ENCODE assay signal across 14 cellular contexts in genomic region chr17:17535957-17536356, GRCh38. TPM values are rescaled to one million over a fixed set of nuclear protein-coding genes. Genes with fewer than 3 reads are reported as not detected.
DNase-seq lines count a peak whose midpoint lies in the region; FAIRE-seq and TF ChIP-seq lines count a peak whose summit lies in the region.
"Had no signal": no experiment of that assay in that cellular context is flagged by ENCODE, and none has a peak within 500 bp of the region (broad histone marks: within the 10 kb centered on the region; RNA-seq: fewer than 3 reads in every experiment).

No MANE protein-coding gene starts in this region.

- H3K9me2 ChIP-seq in GM23248 (ENCODE audit: insufficient read depth) = no peaks in the 10 kb centered on the region
- H3K9me2 ChIP-seq in PC-9 (ENCODE audit: insufficient read depth) = no peaks in the 10 kb centered on the region

- H3K4me3 ChIP-seq in GM23248 (no peak overlapping the region), stomach (no peak overlapping the region), PC-9 (no peak overlapping the region), ovary (no peak overlapping the region)

- POLR2A ChIA-PET in PC-9 (lab: Charles Lee; ENCODE audit: unreplicated experiment) = interaction anchor here (0.6 kb wide), 1 partner anchor 35 kb away, joined by 3 read pairs; no protein-coding TSS in a partner anchor

- H3K9me3 Mint-ChIP-seq in brain = peaks cover 0 to 3% (median 3%) of the 10 kb centered on the region in 5 experiments
- H3K9me3 Mint-ChIP-seq: T-cell had no signal

- H3F3A ChIP-seq in GM23248 (ENCODE audit: insufficient read depth) = no peaks in the 10 kb centered on the region
- peaks cover 20% of the 10 kb centered on the region for H3F3A ChIP-seq in PC-9 (ENCODE audit: insufficient read depth, low read depth)

- in situ Hi-C loops in GM23248 (cut with MboI) = no loop called here

- BruUV-seq in PC-9 (replicated peaks; lab: Mats Ljungman, UMichigan) = no TSS peak

- no peaks in the 10 kb centered on the region for H3K27me3 Mint-ChIP-seq in brain
- H3K27me3 Mint-ChIP-seq: progenitor cell of endocrine pancreas, T-cell had no signal

- H3K79me2 ChIP-seq in GM23248 (ENCODE audit: insufficient read depth) (no peaks in the 10 kb centered on the region), PC-9 (ENCODE audit: low read depth) (no peaks in the 10 kb centered on the region)

- no peaks in the 10 kb centered on the region for H4K20me1 ChIP-seq in GM23248 (ENCODE audit: insufficient read depth)
- peaks cover 35% of the 10 kb centered on the region; the same call in 1 of the 2 replicates for H4K20me1 ChIP-seq in PC-9 (ENCODE audit: insufficient read depth)

- H3K4me2 ChIP-seq in GM23248 (ENCODE audit: unreplicated experiment) (no peak overlapping the region), PC-9 (no peak overlapping the region)

- H3K4me1 Mint-ChIP-seq in brain = peaks cover 53% of the 10 kb centered on the region
- H3K4me1 Mint-ChIP-seq: T-cell had no signal

- no peak overlapping the region for H3K4me3 Mint-ChIP-seq in brain
- H3K4me3 Mint-ChIP-seq: T-cell had no signal

- no peak for TF ChIP-seq POLR2A in stomach (IDR thresholded peaks at IDR 0.05)
- no peak for TF ChIP-seq POLR2A in GM12892 (IDR thresholded peaks at IDR 0.05; ENCODE audit: low read depth, low read length)
- no peak for TF ChIP-seq POLR2A in ovary (IDR thresholded peaks at IDR 0.05)

- H2AFZ ChIP-seq in GM23248 (no peak overlapping the region), PC-9 (no peak overlapping the region)

- WGBS in GM23248 (ENCODE audit: low coverage in 1 of 2, low lambda C conversion rate in 2 of 2, missing lambda C conversion rate in 2 of 2), 2 experiments = 40 to 41% methylated on average over 7 of the region's 7 CpGs
- WGBS in stomach, 5 donors = 14 to 46% (median 36%) methylated on average over 7 of the region's 7 CpGs
- 61 to 80% (median 74%) methylated on average over 7 of the region's 7 CpGs for WGBS in ovary, 3 donors

- no peak overlapping the region for H3K9ac ChIP-seq in GM23248

- H3K27me3 ChIP-seq in GM23248 (replicated peaks; ENCODE audit: insufficient read depth) (no peaks in the 10 kb centered on the region), stomach (no peaks in the 10 kb centered on the region), PC-9 (ENCODE audit: insufficient read depth, low read depth) (no peaks in the 10 kb centered on the region), ovary (no peaks in the 10 kb centered on the region)

- intact Hi-C loops in stomach (cut with DNase I; ENCODE audit: low total_unique reads) (no loop called here), PC-9 (cut with micrococcal nuclease; ENCODE audit: unreplicated experiment) (no loop called here), ovary (cut with DNase I) (no loop called here)

- FAIRE-seq in GM12892 (lab: Jason Lieb, UNC) = no peak
- FAIRE-seq: colon had no signal

- H3K4me1 ChIP-seq in GM23248 (ENCODE audit: insufficient read depth) (no peaks in the 10 kb centered on the region), stomach (peaks cover 38 to 60% (median 52%) of the 10 kb centered on the region in 4 donors), PC-9 (replicated peaks; ENCODE audit: insufficient read depth) (peaks cover 21% of the 10 kb centered on the region), ovary (ENCODE audit: insufficient read depth) (peaks cover 1% of the 10 kb centered on the region)

- no peak for TF ChIP-seq CTCF in brain (conservative IDR thresholded peaks at IDR 0.05)
- TF ChIP-seq CTCF in stomach (IDR thresholded peaks at IDR 0.05) = no peak
- no peak for TF ChIP-seq CTCF in PC-9 (conservative IDR thresholded peaks at IDR 0.05)
- TF ChIP-seq CTCF in ovary (IDR thresholded peaks at IDR 0.05) = no peak

- H3K27ac Mint-ChIP-seq in brain = peak overlapping the region in 4 of 5 experiments; percentile 36 to 84 (median 55)
- H3K27ac Mint-ChIP-seq: T-cell had no signal

- CTCF ChIA-PET in PC-9 (lab: Charles Lee) = no interaction called here

- H3K36me3 Mint-ChIP-seq in brain = peaks cover 4% of the 10 kb centered on the region
- H3K36me3 Mint-ChIP-seq: T-cell had no signal

- H3K9me3 ChIP-seq in GM23248 (ENCODE audit: low read depth) (no peaks in the 10 kb centered on the region), stomach (no peaks in the 10 kb centered on the region), PC-9 (ENCODE audit: insufficient read depth, low read depth) (no peaks in the 10 kb centered on the region), ovary (no peaks in the 10 kb centered on the region)

- no peak overlapping the region for H3K27ac ChIP-seq in GM23248
- H3K27ac ChIP-seq in stomach = peak overlapping the region; percentile 63 to 87 (median 78)
- H3K27ac ChIP-seq in PC-9 = no peak overlapping the region
- no peak overlapping the region for H3K27ac ChIP-seq in ovary

- H3K36me3 ChIP-seq in GM23248 (ENCODE audit: low read depth) = no peaks in the 10 kb centered on the region
- H3K36me3 ChIP-seq in stomach = no peaks in the 10 kb centered on the region
- no peaks in the 10 kb centered on the region for H3K36me3 ChIP-seq in PC-9 (ENCODE audit: low read depth)
- H3K36me3 ChIP-seq in ovary = no peaks in the 10 kb centered on the region

- no peak for TF ChIP-seq EP300 in stomach (IDR thresholded peaks at IDR 0.05)
- no peak for TF ChIP-seq EP300 in ovary (IDR thresholded peaks at IDR 0.05)

- DNase-seq in GM23248 (peak; percentile 41), inferior parietal cortex (ENCODE audit: extremely low spot score) (peak; percentile 56), stomach (peak; percentile 91), GM12892 (ENCODE audit: insufficient read length) (no peak), PC-9 (no peak), ovary (no peak), NCI-H82 treated with DMSO at 0.1 percent for 48 hours (lab: John Stamatoyannopoulos, UW; ENCODE audit: unreplicated experiment) (no peak)
- DNase-seq: DMS79, NCI-H226, T-cell had no signal

RNA-seq across cellular contexts. Expression of gene RASD1, which starts 39.8 kb away (rescaled TPM):
- total RNA-seq in GM23248 (2014; rRNA removed; shearing (Covaris generic)) = 0.89 and 2.2 TPM in 2 replicates
- 1.2 and 1.5 TPM in 2 replicates for polyA plus RNA-seq in GM23248 (2016; fragmentation: Nextera tagmentation; extraction: Ambion mirVana)
- 79.5 TPM for polyA plus RNA-seq in brain (ENCODE audit: insufficient read depth, low read depth, low replicate concordance)
- 10 to 100 TPM in 4 of 5 donors, 1 to 10 TPM in 1; 3.7 to 72.9 (median 25.0) TPM for total RNA-seq in stomach
- 10 to 100 TPM in 2 of 3 donors, 1 to 10 TPM in 1; 9.5 to 15.0 (median 10.7) TPM for polyA plus RNA-seq in stomach
- polyA plus RNA-seq in GM12892 (2012; ENCODE audit: missing spikeins) = not detected
- total RNA-seq in PC-9 (2021) = 1.0 and 1.2 TPM in 2 replicates
- 10 to 100 TPM in 6 of 7 donors, 1 to 10 TPM in 1; 2.6 to 55.9 (median 27.3) TPM for total RNA-seq in ovary
- 10 to 100 TPM in 1 of 2 donors, 1 to 10 TPM in 1; 1.9 to 27.7 TPM for polyA plus RNA-seq in ovary
- total RNA-seq: HT1080 had no signal

RNA-seq across cellular contexts. Expression of gene PEMT, which starts 55.6 kb away (rescaled TPM):
- total RNA-seq in GM23248 (2014; rRNA removed; shearing (Covaris generic)) = 53.0 and 62.0 TPM in 2 replicates
- 60.4 and 68.7 TPM in 2 replicates for polyA plus RNA-seq in GM23248 (2016; fragmentation: Nextera tagmentation; extraction: Ambion mirVana)
- polyA plus RNA-seq in brain (ENCODE audit: insufficient read depth, low read depth, low replicate concordance) = 88.1 TPM
- 10 to 100 TPM in 4 of 5 donors, 1 to 10 TPM in 1; 7.0 to 44.6 (median 30.3) TPM for total RNA-seq in stomach
- 10 to 100 TPM; 13.3 to 38.1 (median 23.7) TPM for polyA plus RNA-seq in stomach
- polyA plus RNA-seq in GM12892 (2012; ENCODE audit: missing spikeins) = 8.5 TPM
- 61.2 and 107 TPM in 2 replicates for total RNA-seq in PC-9 (2021)
- 10 to 100 TPM; 21.6 to 62.8 (median 36.6) TPM for total RNA-seq in ovary
- polyA plus RNA-seq in ovary = 10 to 100 TPM in 1 of 2 donors, 1 to 10 TPM in 1; 6.6 to 32.5 TPM

RNA-seq across cellular contexts. Expression of gene MED9, which starts 59.2 kb away (rescaled TPM):
- total RNA-seq in GM23248 (2014; rRNA removed; shearing (Covaris generic)) = 9.6 and 10.3 TPM in 2 replicates
- 9.8 and 10.0 TPM in 2 replicates for polyA plus RNA-seq in GM23248 (2016; fragmentation: Nextera tagmentation; extraction: Ambion mirVana)
- 32.0 TPM for polyA plus RNA-seq in brain (ENCODE audit: insufficient read depth, low read depth, low replicate concordance)
- total RNA-seq in stomach = 10 to 100 TPM in 2 of 5 donors, 1 to 10 TPM in 3; 2.9 to 14.5 (median 6.7) TPM
- polyA plus RNA-seq in stomach = 10 to 100 TPM; 11.2 to 14.1 (median 12.3) TPM
- polyA plus RNA-seq in GM12892 (2012; ENCODE audit: missing spikeins) = 9.0 TPM
- 14.6 and 15.8 TPM in 2 replicates for total RNA-seq in PC-9 (2021)
- 10 to 100 TPM; 12.5 to 15.7 (median 14.1) TPM for total RNA-seq in ovary
- polyA plus RNA-seq in ovary = 10 to 100 TPM; 11.5 to 13.8 TPM

Comparison
In these comparisons a context has a peak if more than half of its experiments do, and no peak if none do; other contexts are left out.
1. DNase-seq: peak in GM23248 (single experiment), inferior parietal cortex (single experiment) and stomach (single experiment); none in GM12892 (single experiment), PC-9 (0 of 2), ovary (0 of 5) and NCI-H82 treated with DMSO at 0.1 percent for 48 hours (single experiment).
2. H3K27ac ChIP-seq: peak in stomach (5 of 5); none in GM23248 (single experiment), PC-9 (single experiment) and ovary (0 of 2).